Comparison of ENCODE assay signal across 22 cellular contexts in genomic region chr20:986733-987355, GRCh38. TPM values are rescaled to one million over a fixed set of nuclear protein-coding genes. Genes with fewer than 3 reads are reported as not detected.
DNase-seq lines count a peak whose midpoint lies in the region; ATAC-seq, FAIRE-seq and TF ChIP-seq lines count a peak whose summit lies in the region.
"Had no signal": no experiment of that assay in that cellular context is flagged by ENCODE, and none has a peak within 500 bp of the region (broad histone marks: within the 10 kb centered on the region; RNA-seq: fewer than 3 reads in every experiment).

No MANE protein-coding gene starts in this region.

- no peak overlapping the region for H3K27ac ChIP-seq in keratinocyte (ENCODE audit: control insufficient read depth, insufficient read depth, low read length)
- no peak overlapping the region for H3K27ac ChIP-seq in stomach
- H3K27ac ChIP-seq: testis, WERI-Rb-1 had no signal

- no peak for TF ChIP-seq POLR2A in stomach (IDR thresholded peaks at IDR 0.05)

- 80 to 86% (median 84%) methylated on average over 4 of the region's 4 CpGs for WGBS in stomach, 5 donors

- in situ Hi-C loops in SK-MEL-5 (cut with HindIII; ENCODE audit: low pct_unique_long_range_greater_than_20kb, low sequenced_read_pairs), result no loop called here

- no peak for ATAC-seq in GM21381 (IDR thresholded peaks at IDR 0.05; ENCODE audit: unreplicated experiment)
- ATAC-seq: activated T-helper 17 cell treated with anti-CD3 and anti-CD28 coated beads, Interleukin-2, amount 50 U/mL, for 72 hours had no signal

- FAIRE-seq in keratinocyte (lab: Jason Lieb, UNC), result peak; percentile 62

- peak overlapping the region; percentile 35 for H3K4me2 ChIP-seq in keratinocyte (ENCODE audit: control insufficient read depth, extremely low read depth, insufficient read depth, low read depth, low read length)

- DNase-seq in Daoy (ENCODE audit: low read depth) (peak; percentile 79), M059J (ENCODE audit: low read depth) (peak; percentile 73), SK-MEL-5 (ENCODE audit: low read depth, low spot score) (peak; percentile 20), keratinocyte (ENCODE audit: low read depth, low spot score) (peak; percentile 4), H7 (no peak), HPDE6-E6E7 (ENCODE audit: extremely low spot score) (no peak), stomach (no peak)
- DNase-seq: BE2C; central memory CD4-positive, alpha-beta T cell; DMS79; NCI-H1930; NCI-H524; RPMI8226; stimulated activated CD4-positive, alpha-beta T cell treated with anti-CD3 and anti-CD28 coated beads, Interleukin-2, amount 100 ng/mL, for 48 hours; T-helper 1 cell; testis; WERI-Rb-1 had no signal

- no peak overlapping the region for H2AFZ ChIP-seq in keratinocyte (ENCODE audit: control insufficient read depth, low read length)

- intact Hi-C loops in stomach (cut with DNase I; ENCODE audit: low total_unique reads), result no loop called here

- H4K20me1 ChIP-seq in keratinocyte (ENCODE audit: control insufficient read depth, extremely low read depth, insufficient read depth, low read length), result peaks cover 2% of the 10 kb centered on the region

- dilution Hi-C loops in keratinocyte (cut with MboI; ENCODE audit: extremely low pct_ligation_motif_present, low sequenced_read_pairs), result no loop called here

- H3K9me1 ChIP-seq in keratinocyte (ENCODE audit: control insufficient read depth, extremely low read depth, insufficient read depth, low read length), result no peaks in the 10 kb centered on the region

- TF ChIP-seq CTCF in keratinocyte (optimal IDR thresholded peaks at IDR 0.05 in 1 of 3, IDR thresholded peaks at IDR 0.05 in 1 of 3, conservative IDR thresholded peaks at IDR 0.05 in 1 of 3; ENCODE audit: extremely low read depth in 1 of 3, insufficient read depth in 2 of 3, low read length in 3 of 3) (no peak), stomach (IDR thresholded peaks at IDR 0.05) (no peak)

- H3K4me3 ChIP-seq in keratinocyte (ENCODE audit: control insufficient read depth in 2 of 3, extremely low read depth in 1 of 3, insufficient read depth in 2 of 3, low read depth in 1 of 3, low read length in 3 of 3), result no peak overlapping the region
- H3K4me3 ChIP-seq in H7 (ENCODE audit: insufficient read depth, low read depth, low read length), result no peak overlapping the region
- H3K4me3 ChIP-seq in stomach, result no peak overlapping the region
- H3K4me3 ChIP-seq: testis had no signal

- H3K9me3 ChIP-seq in keratinocyte (ENCODE audit: control insufficient read depth, low read depth, low read length) (no peaks in the 10 kb centered on the region), stomach (no peaks in the 10 kb centered on the region)
- H3K9me3 ChIP-seq: BE2C, testis had no signal

- H3K36me3 ChIP-seq in keratinocyte (ENCODE audit: control insufficient read depth in 2 of 2, extremely low read depth in 1 of 2, insufficient read depth in 2 of 2, low read length in 2 of 2) (no peaks in the 10 kb centered on the region), H7 (replicated peaks; ENCODE audit: control insufficient read depth, insufficient read depth, low read length) (no peaks in the 10 kb centered on the region), stomach (no peaks in the 10 kb centered on the region)
- H3K36me3 ChIP-seq: BE2C, WERI-Rb-1 had no signal

- H3K9ac ChIP-seq in keratinocyte (ENCODE audit: control insufficient read depth, extremely low read depth, insufficient read depth, low read length), result no peak overlapping the region

- H3K27me3 ChIP-seq in keratinocyte (ENCODE audit: control insufficient read depth, extremely low read depth, insufficient read depth, low read length) (peaks cover 30% of the 10 kb centered on the region), H7 (ENCODE audit: control insufficient read depth, insufficient read depth, low read length) (no peaks in the 10 kb centered on the region), stomach (peaks cover 0 to 77% (median 22%) of the 10 kb centered on the region in 3 donors)
- H3K27me3 ChIP-seq: BE2C, testis had no signal

- no peak for TF ChIP-seq EP300 in stomach (IDR thresholded peaks at IDR 0.05)

- H3K79me2 ChIP-seq in keratinocyte (ENCODE audit: control insufficient read depth, insufficient read depth, low read length), result no peaks in the 10 kb centered on the region

- H3K4me1 ChIP-seq in keratinocyte (ENCODE audit: control insufficient read depth, extremely low read depth, insufficient read depth, low read length) (peaks cover 11% of the 10 kb centered on the region), stomach (no peaks in the 10 kb centered on the region)
- H3K4me1 ChIP-seq: BE2C, testis had no signal

RNA-seq across cellular contexts. Expression of gene RSPO4, which starts 15.3 kb away (rescaled TPM):
- total RNA-seq in Daoy (2014; rRNA removed; shearing (Covaris generic)), result 2.1 TPM in 1 of 2 replicates, not detected in the other
- not detected in 2 replicates for total RNA-seq in M059J (2014; rRNA removed; shearing (Covaris generic))
- total RNA-seq in SK-MEL-5 (2014; rRNA removed; shearing (Covaris generic)), result 0.24 TPM in 1 of 2 replicates, not detected in the other
- 1.3 and 3.9 TPM in 2 replicates for polyA plus RNA-seq in SK-MEL-5 (2015; cell fraction: cytosol; rRNA removed)
- polyA plus RNA-seq in SK-MEL-5 (2015; cell fraction: nucleus; rRNA removed), result 1.9 TPM in 1 of 2 replicates, not detected in the other
- polyA plus RNA-seq in keratinocyte, result not detected in 3 replicates
- polyA plus RNA-seq in keratinocyte (2011; ENCODE audit: low read depth), result not detected
- polyA plus RNA-seq in keratinocyte (2011; cell fraction: cytosol; rRNA removed), result not detected in 2 replicates
- polyA plus RNA-seq in keratinocyte (2011; cell fraction: nucleus; rRNA removed), result 0.04 TPM in 1 of 2 replicates, not detected in the other
- not detected in 2 replicates for polyA plus RNA-seq in keratinocyte (2012; ENCODE audit: low replicate concordance)
- polyA minus RNA-seq in keratinocyte, result not detected in 3 replicates
- not detected for polyA minus RNA-seq in keratinocyte (2011; cell fraction: cytosol; rRNA and poly(A)+ RNA removed)
- polyA minus RNA-seq in keratinocyte (2011; cell fraction: nucleus; rRNA and poly(A)+ RNA removed), result not detected in 2 replicates
- total RNA-seq in H7 (2014; rRNA removed; shearing (Covaris generic)), result 0.35 and 1.4 TPM in 2 replicates
- not detected for total RNA-seq in stomach
- polyA plus RNA-seq in stomach, result under 1 TPM in 1 of 3 donors, not detected in 2; 0.25 TPM
- total RNA-seq: activated CD8-positive, alpha-beta memory T cell treated with anti-CD3 and anti-CD28 coated beads for 36 hours; activated T-helper 17 cell treated with anti-CD3 and anti-CD28 coated beads, Interleukin-2, amount 50 U/mL, for 72 hours; liver; osteocyte had no signal
- polyA plus RNA-seq: liver had no signal

Comparison
In these comparisons a context has a peak if more than half of its experiments do, and no peak if none do; other contexts are left out.
1. DNase-seq: peak in Daoy (single experiment), M059J (single experiment), SK-MEL-5 (single experiment) and keratinocyte (single experiment); none in H7 (single experiment), HPDE6-E6E7 (single experiment) and stomach (single experiment).